In genomic region chr13:97121894-97122293, GRCh38 we compare ENCODE assay signal across 20 cellular contexts.
A peak's percentile ranks its signal among the peaks of the same experiment; 100 is the strongest.
DNase-seq lines count a peak whose midpoint lies in the region; ATAC-seq and TF ChIP-seq lines count a peak whose summit lies in the region.
"Had no signal": no experiment of that assay in that cellular context is flagged by ENCODE, and none has a peak within 500 bp of the region (broad histone marks: within the 10 kb centered on the region; RNA-seq: fewer than 3 reads in every experiment).

No MANE protein-coding gene starts in this region.

- H3K9ac ChIP-seq in mammary epithelial cell (ENCODE audit: insufficient read depth, low read length) (peak overlapping the region; percentile 53), mesenchymal stem cell (ENCODE audit: low read length) (peak overlapping the region; percentile 42), Karpas-422 (ENCODE audit: low read length) (no peak overlapping the region)

- no peak overlapping the region for H3K23ac ChIP-seq in mesenchymal stem cell (ENCODE audit: low read length in 2 of 2)

- H3K9me2 ChIP-seq in Karpas-422 (replicated peaks; ENCODE audit: insufficient read depth, low read length), result no peaks in the 10 kb centered on the region

- H3K4ac ChIP-seq in mesenchymal stem cell (ENCODE audit: low read depth in 1 of 2, low read length in 2 of 2), result no peak overlapping the region

- H3K79me2 ChIP-seq in ACC112 (ENCODE audit: control insufficient read depth, insufficient read depth, low read length, unreplicated experiment), result no peaks in the 10 kb centered on the region
- H3K79me2 ChIP-seq in mammary epithelial cell (ENCODE audit: insufficient read depth, low read length), result no peaks in the 10 kb centered on the region
- H3K79me2 ChIP-seq in Karpas-422 (ENCODE audit: low read length), result no peaks in the 10 kb centered on the region

- no peak overlapping the region for H2BK120ac ChIP-seq in mesenchymal stem cell (ENCODE audit: low read depth, low read length)

- no peaks in the 10 kb centered on the region for H3K79me1 ChIP-seq in mesenchymal stem cell (replicated peaks; ENCODE audit: low read length, poor library complexity, severe bottlenecking)

- no peak overlapping the region for H4K91ac ChIP-seq in mesenchymal stem cell (ENCODE audit: low read length)

- in situ Hi-C loops in mammary epithelial cell (cut with MboI; ENCODE audit: low sequenced_read_pairs in 2 of 2), result loop anchor here (5.0 to 10.0 kb wide), 2 partner anchors 223 to 240 kb away; no protein-coding TSS in a partner anchor

- H3K4me1 ChIP-seq in ACC112 (ENCODE audit: control insufficient read depth, insufficient read depth, low read length, unreplicated experiment) (peaks cover 62% of the 10 kb centered on the region), mammary epithelial cell (ENCODE audit: insufficient read depth, low read length) (peaks cover 68% of the 10 kb centered on the region), mesenchymal stem cell (ENCODE audit: control insufficient read depth, insufficient read depth, low read depth, low read length) (peaks cover 7% of the 10 kb centered on the region), Karpas-422 (ENCODE audit: low read length) (no peaks in the 10 kb centered on the region)

- TF ChIP-seq CTCF in mammary epithelial cell (conservative IDR thresholded peaks at IDR 0.05 in 1 of 2, IDR thresholded peaks at IDR 0.05 in 1 of 2; ENCODE audit: extremely low read depth in 1 of 2, insufficient read depth in 1 of 2, low read depth in 1 of 2, low read length in 2 of 2), result no peak

- BruUV-seq in mammary epithelial cell (replicated peaks; lab: Mats Ljungman, UMichigan), result no TSS peak

- no peak for ATAC-seq in GM21381 (IDR thresholded peaks at IDR 0.05; ENCODE audit: unreplicated experiment)
- ATAC-seq in GM18867 (IDR thresholded peaks at IDR 0.05; ENCODE audit: unreplicated experiment), result no peak
- ATAC-seq: activated T-cell treated with anti-CD3 and anti-CD28 coated beads, Interleukin-2, amount 50 U/mL, for 4 hours; CD8-positive, alpha-beta T cell had no signal

- H3K14ac ChIP-seq in mesenchymal stem cell (ENCODE audit: low read length in 2 of 2), result no peak overlapping the region

- H3K36me3 ChIP-seq in ACC112 (ENCODE audit: insufficient read depth, low read length), result no peaks in the 10 kb centered on the region
- no peaks in the 10 kb centered on the region for H3K36me3 ChIP-seq in mammary epithelial cell (ENCODE audit: insufficient read depth, low read length)
- H3K36me3 ChIP-seq in mesenchymal stem cell (ENCODE audit: control insufficient read depth in 1 of 2, insufficient read depth in 2 of 2, low read depth in 1 of 2, low read length in 2 of 2), result no peaks in the 10 kb centered on the region
- H3K36me3 ChIP-seq in Karpas-422 (ENCODE audit: insufficient read depth, low read length), result no peaks in the 10 kb centered on the region
- H3K36me3 ChIP-seq: neutrophil, SJCRH30 had no signal

- DNase-seq in NCI-H226 (peak; percentile 84), mammary epithelial cell (peak; percentile 67), mesenchymal stem cell (peak; percentile 37), NCI-H1048 (lab: John Stamatoyannopoulos, UW) (no peak), Karpas-422 (no peak)
- DNase-seq: activated B cell treated with CpG ODN at 0.5 μM for 24 hours; activated T-cell treated with anti-CD3 and anti-CD28 coated beads, Interleukin-2, amount 50 U/mL, for 4 hours; CD8-positive, alpha-beta T cell; DMS79; erythroblast; NCI-H1105; NCI-H2107; NCI-H526; retina; SJCRH30; stimulated activated CD4-positive, alpha-beta T cell treated with anti-CD3 and anti-CD28 coated beads, Interleukin-15, amount 100 ng/mL, for 24 hours had no signal

- dilution Hi-C loops in mammary epithelial cell (cut with HindIII; ENCODE audit: low sequenced_read_pairs), result no loop called here

- intact Hi-C loops in mammary epithelial cell (cut with micrococcal nuclease), result no loop called here

- H2BK15ac ChIP-seq in mesenchymal stem cell (ENCODE audit: low read depth, poor library complexity, severe bottlenecking), result no peak overlapping the region

- H2AK5ac ChIP-seq in mesenchymal stem cell (ENCODE audit: low read length, severe bottlenecking), result no peak overlapping the region

- H3K27ac ChIP-seq in ACC112 (ENCODE audit: low read depth, low read length), result peak overlapping the region; percentile 81
- peak overlapping the region; percentile 80 for H3K27ac ChIP-seq in mammary epithelial cell (ENCODE audit: insufficient read depth, low read depth, low read length)
- H3K27ac ChIP-seq in mesenchymal stem cell (ENCODE audit: low read length, poor library complexity, severe bottlenecking), result no peak overlapping the region
- H3K27ac ChIP-seq in Karpas-422 (ENCODE audit: low read length), result no peak overlapping the region
- H3K27ac ChIP-seq: neutrophil, SJCRH30 had no signal

- H4K8ac ChIP-seq in mesenchymal stem cell (ENCODE audit: low read length), result no peak overlapping the region

- no peaks in the 10 kb centered on the region for H4K20me1 ChIP-seq in mammary epithelial cell (ENCODE audit: insufficient read depth, low read length)
- no peaks in the 10 kb centered on the region for H4K20me1 ChIP-seq in Karpas-422 (ENCODE audit: insufficient read depth, low read depth, low read length)

- CTCF ChIA-PET in mammary epithelial cell (lab: Charles Lee; ENCODE audit: low non-redundant PET), result no interaction called here

- H2AFZ ChIP-seq in ACC112 (ENCODE audit: low read length, unreplicated experiment) (no peak overlapping the region), mammary epithelial cell (ENCODE audit: low read depth, low read length) (no peak overlapping the region), mesenchymal stem cell (ENCODE audit: low read depth, low read length) (no peak overlapping the region), Karpas-422 (ENCODE audit: low read length) (no peak overlapping the region)

- H3K18ac ChIP-seq in mesenchymal stem cell (ENCODE audit: low read depth in 1 of 2, low read length in 2 of 2), result no peak overlapping the region

- H3K4me2 ChIP-seq in mammary epithelial cell (ENCODE audit: insufficient read depth, low read depth, low read length) (peak overlapping the region; percentile 64), mesenchymal stem cell (ENCODE audit: low read length, poor library complexity, severe bottlenecking) (no peak overlapping the region), Karpas-422 (ENCODE audit: low read depth, low read length, poor library complexity, severe bottlenecking) (no peak overlapping the region)

- H3K27me3 ChIP-seq in ACC112 (ENCODE audit: insufficient read depth, low read length) (no peaks in the 10 kb centered on the region), mammary epithelial cell (ENCODE audit: insufficient read depth, low read length) (no peaks in the 10 kb centered on the region), mesenchymal stem cell (ENCODE audit: control insufficient read depth in 1 of 2, insufficient read depth in 1 of 2, low read length in 2 of 2) (no peaks in the 10 kb centered on the region), Karpas-422 (ENCODE audit: low read length) (no peaks in the 10 kb centered on the region)
- H3K27me3 ChIP-seq: SJCRH30 had no signal

- H3K9me3 ChIP-seq in mammary epithelial cell (replicated peaks; ENCODE audit: insufficient read depth, low read length), result no peaks in the 10 kb centered on the region
- no peaks in the 10 kb centered on the region for H3K9me3 ChIP-seq in mesenchymal stem cell (ENCODE audit: control insufficient read depth, low read length)
- no peaks in the 10 kb centered on the region for H3K9me3 ChIP-seq in Karpas-422 (ENCODE audit: low read length)
- H3K9me3 ChIP-seq: neutrophil, SJCRH30 had no signal

- peak overlapping the region; percentile 35; the same call in 1 of the 2 replicates for H3K4me3 ChIP-seq in ACC112 (ENCODE audit: low read depth, low read length)
- no peak overlapping the region for H3K4me3 ChIP-seq in mammary epithelial cell (replicated peaks in 1 of 3; ENCODE audit: insufficient read depth in 1 of 3, low read depth in 2 of 3, low read length in 3 of 3)
- no peak overlapping the region for H3K4me3 ChIP-seq in mesenchymal stem cell (ENCODE audit: insufficient read depth in 1 of 2, low read depth in 1 of 2, low read length in 2 of 2)
- H3K4me3 ChIP-seq in Karpas-422 (ENCODE audit: low read length), result no peak overlapping the region
- H3K4me3 ChIP-seq: SJCRH30 had no signal

- no peak overlapping the region for H2BK5ac ChIP-seq in mesenchymal stem cell (ENCODE audit: low read depth, low read length, poor library complexity, severe bottlenecking)

- H2BK12ac ChIP-seq in mesenchymal stem cell (ENCODE audit: low read length in 2 of 2), result peak overlapping the region in 1 of 2 experiments; percentile 71

Comparison
In these comparisons a context has a peak if more than half of its experiments do, and no peak if none do; other contexts are left out.
1. H3K27ac ChIP-seq: peak in ACC112 (single experiment) and mammary epithelial cell (single experiment); none in mesenchymal stem cell (single experiment) and Karpas-422 (single experiment).
2. DNase-seq: peak in NCI-H226 (single experiment), mammary epithelial cell (single experiment) and mesenchymal stem cell (single experiment); none in NCI-H1048 (single experiment) and Karpas-422 (single experiment).